12 cellular contexts compared by ENCODE assay signal in genomic region chr14:99242816-99243795, GRCh38.
A peak's percentile ranks its signal among the peaks of the same experiment; 100 is the strongest.
DNase-seq lines count a peak whose midpoint lies in the region; TF ChIP-seq lines count a peak whose summit lies in the region.
"Had no signal": no experiment of that assay in that cellular context is flagged by ENCODE, and none has a peak within 500 bp of the region (broad histone marks: within the 10 kb centered on the region; RNA-seq: fewer than 3 reads in every experiment).

No MANE protein-coding gene starts in this region.

- peak overlapping the region; percentile 100 for H3K27ac Mint-ChIP-seq in activated naive CD4-positive, alpha-beta T cell treated with anti-CD3 and anti-CD28 coated beads, Interleukin-2, amount 50 U/mL, for 24 hours
- H3K27ac Mint-ChIP-seq: B cell had no signal

- H3K4me1 ChIP-seq in BLaER1: peaks cover 86% of the 10 kb centered on the region

- no peak overlapping the region for H3K4me3 ChIP-seq in BLaER1
- H3K4me3 ChIP-seq in LNCaP clone FGC (ENCODE audit: low read depth, low read length): no peak overlapping the region
- H3K4me3 ChIP-seq: prostate gland had no signal

- H3K9me3 Mint-ChIP-seq in activated naive CD4-positive, alpha-beta T cell treated with anti-CD3 and anti-CD28 coated beads, Interleukin-2, amount 50 U/mL, for 24 hours: no peaks in the 10 kb centered on the region

- peaks cover 100% of the 10 kb centered on the region for H4K20me1 ChIP-seq in BLaER1

- H3K36me3 Mint-ChIP-seq in activated naive CD4-positive, alpha-beta T cell treated with anti-CD3 and anti-CD28 coated beads, Interleukin-2, amount 50 U/mL, for 24 hours: peaks cover 3% of the 10 kb centered on the region

- no peaks in the 10 kb centered on the region for H3K9me3 ChIP-seq in BLaER1
- H3K9me3 ChIP-seq: prostate gland had no signal

- peaks cover 86% of the 10 kb centered on the region for H3K4me1 Mint-ChIP-seq in activated naive CD4-positive, alpha-beta T cell treated with anti-CD3 and anti-CD28 coated beads, Interleukin-2, amount 50 U/mL, for 24 hours
- H3K4me1 Mint-ChIP-seq: B cell had no signal

- TF ChIP-seq CTCF in LNCaP clone FGC (IDR thresholded peaks at IDR 0.05; ENCODE audit: control insufficient read depth, extremely low read depth, insufficient read depth): no peak

- peaks cover 35% of the 10 kb centered on the region for H3K27me3 ChIP-seq in BLaER1

- H3K4me3 Mint-ChIP-seq in activated naive CD4-positive, alpha-beta T cell treated with anti-CD3 and anti-CD28 coated beads, Interleukin-2, amount 50 U/mL, for 24 hours: peak overlapping the region; percentile 92
- H3K4me3 Mint-ChIP-seq: B cell had no signal

- H3K9ac ChIP-seq in BLaER1: no peak overlapping the region

- H3K27ac ChIP-seq in BLaER1: 0 out of 2 replicates have a peak overlapping the region, but pooled peaks have one; percentile 29

- H3K27me3 Mint-ChIP-seq in activated naive CD4-positive, alpha-beta T cell treated with anti-CD3 and anti-CD28 coated beads, Interleukin-2, amount 50 U/mL, for 24 hours: no peaks in the 10 kb centered on the region

- H3K36me3 ChIP-seq in BLaER1: peaks cover 8% of the 10 kb centered on the region; the same call in 1 of the 2 replicates
- H3K36me3 ChIP-seq: prostate gland had no signal

- H3K4me2 ChIP-seq in BLaER1: peak overlapping the region; percentile 61

- DNase-seq in LNCaP clone FGC (ENCODE audit: low read depth): peak; percentile 51
- peak; percentile 24 for DNase-seq in left kidney (ENCODE audit: low read depth, low spot score)
- DNase-seq in NCI-H1436 treated with DMSO at 0.1 percent for 48 hours (lab: John Stamatoyannopoulos, UW): no peak
- DNase-seq in GM19238 (ENCODE audit: insufficient read length, low spot score): no peak
- DNase-seq in NCI-H1930 (lab: John Stamatoyannopoulos, UW): no peak
- no peak for DNase-seq in stimulated activated CD4-positive, alpha-beta T cell treated with anti-CD3 and anti-CD28 coated beads, Interleukin-15, amount 100 ng/mL, for 24 hours
- DNase-seq: HCEC 1CT, SHP77 treated with DMSO at 0.1 percent for 48 hours had no signal

Comparison
In these comparisons a context has a peak if more than half of its experiments do, and no peak if none do; other contexts are left out.
1. DNase-seq: peak in LNCaP clone FGC (single experiment) and left kidney (single experiment); none in NCI-H1436 treated with DMSO at 0.1 percent for 48 hours (single experiment), GM19238 (single experiment), NCI-H1930 (0 of 2) and stimulated activated CD4-positive, alpha-beta T cell treated with anti-CD3 and anti-CD28 coated beads, Interleukin-15, amount 100 ng/mL, for 24 hours (single experiment).